Comparison of ENCODE assay signal across 18 cellular contexts in the genomic region with DNA sequence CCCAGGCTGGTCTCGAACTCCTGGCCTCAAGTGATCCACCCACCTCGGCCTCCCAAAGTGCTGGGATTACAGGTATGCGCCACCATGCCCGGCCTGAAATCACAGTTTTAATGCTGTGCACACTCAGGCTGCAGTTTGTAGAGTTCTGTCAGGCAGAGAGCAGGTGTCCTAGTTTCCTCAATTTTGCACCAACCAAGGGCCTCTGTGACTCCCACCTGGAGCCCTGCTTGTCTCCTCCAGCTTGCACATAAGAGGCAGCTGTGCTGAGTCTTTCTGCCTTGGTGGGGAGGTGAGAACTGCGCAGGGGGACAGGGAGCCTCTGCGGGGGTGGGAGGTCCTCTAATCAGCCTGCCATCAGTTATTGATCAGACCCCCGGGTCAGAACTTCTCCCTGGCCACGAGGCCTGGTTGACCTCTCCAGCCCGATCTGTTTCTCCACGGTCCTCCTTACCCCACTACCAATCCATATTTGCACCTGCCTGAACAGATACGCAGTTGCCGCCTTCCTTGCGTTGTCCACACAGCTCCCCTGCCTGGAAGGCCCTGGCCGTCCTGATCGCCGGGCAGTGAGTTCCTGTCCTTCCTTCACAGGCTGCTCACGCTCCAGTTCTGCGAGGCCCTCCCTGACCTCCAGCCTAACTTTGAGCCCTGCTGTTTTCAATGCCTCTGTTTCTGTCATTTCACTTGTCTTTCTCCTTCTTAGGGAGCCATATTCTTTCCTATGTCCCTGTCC.
"Had no signal": no experiment of that assay in that cellular context is flagged by ENCODE, and none has a peak within 500 bp of the region (broad histone marks: within the 10 kb centered on the region; RNA-seq: fewer than 3 reads in every experiment).

No MANE protein-coding gene starts in this region.

- H3K36me3 Mint-ChIP-seq: activated naive CD4-positive, alpha-beta T cell treated with anti-CD3 and anti-CD28 coated beads, Interleukin-2, amount 50 U/mL, for 72 hours; natural killer cell treated with Interleukin-12 subunit alpha and Interleukin-12 subunit beta and Interleukin-15 and Interleukin-18, amount 100 ng/mL, for 72 hours; WTC11 had no signal

- H2AFZ ChIP-seq: hepatocyte had no signal

- H3K36me3 ChIP-seq: adrenal gland, tibial artery had no signal

- H3K27ac Mint-ChIP-seq: activated naive CD4-positive, alpha-beta T cell treated with anti-CD3 and anti-CD28 coated beads, Interleukin-2, amount 50 U/mL, for 72 hours; activated T-cell treated with anti-CD3 and anti-CD28 coated beads, Interleukin-2, amount 50 U/mL, for 72 hours; natural killer cell treated with Interleukin-12 subunit alpha and Interleukin-12 subunit beta and Interleukin-15 and Interleukin-18, amount 100 ng/mL, for 72 hours; T-helper 2 cell treated with Interferon-gamma antibody and Interleukin-4, amounts not matched to agents 5 μg/mL and 100 μg/mL, for 36 hours; WTC11 had no signal

- DNase-seq: activated CD4-positive, alpha-beta T cell treated with anti-CD3 and anti-CD28 coated beads for 4 hours; activated gamma-delta T cell treated with Interleukin-2 at 50 U/mL for 16 hours; activated T-cell treated with anti-CD3 and anti-CD28 coated beads, Interleukin-2, amount 50 U/mL, for 72 hours; adrenal gland; effector CD8-positive, alpha-beta T cell; left cardiac atrium; occipital lobe; retina; stimulated activated CD4-positive, alpha-beta T cell treated with anti-CD3 and anti-CD28 coated beads, Interleukin-1b, Interleukin-23, amount 100 ng/mL, for 48 hours; stimulated activated CD8-positive, alpha-beta memory T cell treated with anti-CD3 and anti-CD28 coated beads, Interleukin-4, amount 100 ng/mL, for 48 hours; stimulated activated naive CD8-positive, alpha-beta T cell treated with anti-CD3 and anti-CD28 coated beads, Interleukin-15, Interleukin-2, amounts not matched to agents 100 U/mL and 50 U/mL, for 24 hours; substantia nigra; tibial artery had no signal

- ATAC-seq: activated naive CD4-positive, alpha-beta T cell treated with anti-CD3 and anti-CD28 coated beads, Interleukin-2, amount 50 U/mL, for 72 hours; activated T-cell treated with anti-CD3 and anti-CD28 coated beads, Interleukin-2, amount 50 U/mL, for 72 hours; stimulated activated naive CD8-positive, alpha-beta T cell treated with anti-CD3 and anti-CD28 coated beads, Interleukin-15, Interleukin-2, amounts not matched to agents 100 U/mL and 50 U/mL, for 24 hours; WTC11 had no signal

- H3K4me3 ChIP-seq: adrenal gland, hepatocyte, tibial artery had no signal

- H3K9me3 ChIP-seq: adrenal gland, tibial artery had no signal

- H3K4me1 ChIP-seq: adrenal gland, tibial artery had no signal

- H3K27ac ChIP-seq: tibial artery had no signal

- H3K4me3 Mint-ChIP-seq: activated T-cell treated with anti-CD3 and anti-CD28 coated beads, Interleukin-2, amount 50 U/mL, for 72 hours; natural killer cell treated with Interleukin-12 subunit alpha and Interleukin-12 subunit beta and Interleukin-15 and Interleukin-18, amount 100 ng/mL, for 72 hours; T-helper 2 cell treated with Interferon-gamma antibody and Interleukin-4, amounts not matched to agents 5 μg/mL and 100 μg/mL, for 36 hours; WTC11 had no signal

- H3K79me2 ChIP-seq: hepatocyte had no signal

- H3K9me3 Mint-ChIP-seq: activated T-cell treated with anti-CD3 and anti-CD28 coated beads, Interleukin-2, amount 50 U/mL, for 72 hours; natural killer cell treated with Interleukin-12 subunit alpha and Interleukin-12 subunit beta and Interleukin-15 and Interleukin-18, amount 100 ng/mL, for 72 hours; T-helper 2 cell treated with Interferon-gamma antibody and Interleukin-4, amounts not matched to agents 5 μg/mL and 100 μg/mL, for 36 hours had no signal

- H3K27me3 ChIP-seq: adrenal gland, hepatocyte, tibial artery had no signal

- H3K4me2 ChIP-seq: hepatocyte had no signal
